ENCODE assay signal across 7 cellular contexts in the genomic region with DNA sequence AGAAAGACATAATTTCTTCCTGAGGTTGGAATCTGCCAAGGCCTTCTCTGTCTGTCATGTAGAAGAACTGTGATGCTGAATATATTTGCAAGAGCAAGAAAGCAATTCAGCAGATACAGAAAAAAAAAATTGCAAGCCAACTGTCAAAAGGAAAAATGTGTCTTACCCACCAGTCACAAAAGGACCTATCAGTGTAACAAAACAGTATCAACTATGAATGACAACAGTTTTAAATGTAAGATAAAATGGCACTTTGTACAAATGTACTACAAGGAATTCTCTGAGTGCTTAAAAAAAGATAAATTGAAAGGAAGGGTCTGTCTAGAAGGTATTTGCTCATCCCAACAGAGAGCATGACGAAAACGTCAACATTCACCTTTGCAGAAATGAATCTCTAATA.
"Had no signal": no experiment of that assay in that cellular context is flagged by ENCODE, and none has a peak within 500 bp of the region (broad histone marks: within the 10 kb centered on the region; RNA-seq: fewer than 3 reads in every experiment).

No MANE protein-coding gene starts in this region.

- H3K36me3 ChIP-seq: HAP-1 had no signal

- H3K9me3 Mint-ChIP-seq: GM23338, H9 had no signal

- H2AFZ ChIP-seq: GM23248 had no signal

- H3K9ac ChIP-seq: GM23248 had no signal

- H3K4me1 Mint-ChIP-seq: GM23338, H9 had no signal

- H3K27ac Mint-ChIP-seq: GM23338, H9 had no signal

- H3K4me2 ChIP-seq: GM23338 had no signal

- H3K9me3 ChIP-seq: HAP-1 had no signal

- H3K4me3 ChIP-seq: GM23248, GM23338, HAP-1 had no signal

- H3K27ac ChIP-seq: GM23248 had no signal

- DNase-seq: GM23248, GOT3, H7, H9, HCEC 1CT had no signal

- H3K4me3 Mint-ChIP-seq: GM23338, H9 had no signal
